Comparison of ENCODE assay signal across 28 cellular contexts in genomic region chr7:115600196-115600595, GRCh38.
"Had no signal": no experiment of that assay in that cellular context is flagged by ENCODE, and none has a peak within 500 bp of the region (broad histone marks: within the 10 kb centered on the region; RNA-seq: fewer than 3 reads in every experiment).

No MANE protein-coding gene starts in this region.

- H3K4me3 ChIP-seq: breast epithelium, esophagus squamous epithelium, neural progenitor cell, right atrium auricular region, stomach, thyroid gland, upper lobe of left lung, vagina had no signal

- DNase-seq: activated CD4-positive, alpha-beta T cell treated with anti-CD3 and anti-CD28 coated beads for 4 hours; activated CD4-positive, alpha-beta T cell treated with anti-CD3 and anti-CD28 coated beads, Interleukin-2, amount 50 U/mL, for 4 hours; activated CD4-positive, CD25-positive, alpha-beta regulatory T cell; activated effector memory CD4-positive, alpha-beta T cell treated with anti-CD3 and anti-CD28 coated beads, Interleukin-2, amount 50 U/mL, for 16 hours; activated naive CD4-positive, alpha-beta T cell treated with anti-CD3 and anti-CD28 coated beads for 36 hours; activated naive CD8-positive, alpha-beta T cell treated with anti-CD3 and anti-CD28 coated beads for 36 hours; amniotic stem cell; central memory CD4-positive, alpha-beta T cell; dermis blood vessel endothelial cell; effector CD4-positive, alpha-beta T cell; esophagus squamous epithelium; foreskin keratinocyte; left colon; naive thymus-derived CD8-positive, alpha-beta T cell; occipital lobe; stimulated activated CD4-positive, alpha-beta T cell treated with anti-CD3 and anti-CD28 coated beads, Interleukin-15, amount 100 ng/mL, for 24 hours; stimulated activated CD4-positive, alpha-beta T cell treated with anti-CD3 and anti-CD28 coated beads, Interleukin-2, amount 100 ng/mL, for 24 hours; stimulated activated naive B cell treated with anti-CD40 and anti-IgM and Interleukin-4, amounts not matched to agents 10 μg/mL and 1 μg/mL and 100 μg/mL, for 72 hours; stomach; T-helper 1 cell; thyroid gland; upper lobe of left lung had no signal

- H3K27me3 ChIP-seq: breast epithelium, esophagus squamous epithelium, foreskin keratinocyte, neural progenitor cell, right atrium auricular region, stomach, thyroid gland, upper lobe of left lung, vagina had no signal

- FAIRE-seq: keratinocyte had no signal

- H3K4me1 ChIP-seq: breast epithelium, esophagus squamous epithelium, foreskin keratinocyte, neural progenitor cell, parathyroid adenoma, right atrium auricular region, stomach, thyroid gland, upper lobe of left lung, vagina had no signal

- H3K36me3 ChIP-seq: breast epithelium, esophagus squamous epithelium, neural progenitor cell, right atrium auricular region, stomach, thyroid gland, upper lobe of left lung, vagina had no signal

- H3K9me3 ChIP-seq: esophagus squamous epithelium, right atrium auricular region, thyroid gland, vagina had no signal

- ATAC-seq: foreskin keratinocyte; left colon; naive thymus-derived CD8-positive, alpha-beta T cell; stimulated activated naive B cell treated with anti-CD40 and anti-IgM and Interleukin-4, amounts not matched to agents 10 μg/mL and 1 μg/mL and 100 μg/mL, for 72 hours had no signal

- H3K9ac ChIP-seq: neural progenitor cell, parathyroid adenoma had no signal
